1 cellular context compared by ENCODE assay signal in genomic region chr1:67430358-67431155, GRCh38.
TF ChIP-seq lines count a peak whose summit lies in the region.

TSS of gene SERBP1 (minus strand) at chr1:67430402. CDS start at chr1:67430300, 102 bp downstream.

TF ChIP-seq in HCT116, 20 proteins besides CTCF, POLR2A, EP300 and RAD21 (continued from another document):
- TF ChIP-seq TCF7L2 (IDR thresholded peaks at IDR 0.05; ENCODE audit: borderline replicate concordance, extremely low read depth, insufficient read depth, insufficient read length) (peak; percentile 36), EZH2phosphoT487 (IDR thresholded peaks at IDR 0.05; ENCODE audit: borderline replicate concordance) (no peak), SP1 (IDR thresholded peaks at IDR 0.05; ENCODE audit: low read depth) (peak; percentile 53), SIN3A (IDR thresholded peaks at IDR 0.05; ENCODE audit: low read depth) (peak; percentile 87), ZFX (IDR thresholded peaks at IDR 0.05) (no peak), CEBPB (IDR thresholded peaks at IDR 0.05; ENCODE audit: low read depth) (no peak), JUND (IDR thresholded peaks at IDR 0.05) (no peak), ELF1 (IDR thresholded peaks at IDR 0.05; ENCODE audit: borderline replicate concordance, low read depth) (peak; percentile 57), YY1 (IDR thresholded peaks at IDR 0.05; ENCODE audit: extremely low read depth, insufficient replicate concordance, low read depth, low read length) (peak; percentile 96), SRF (IDR thresholded peaks at IDR 0.05; ENCODE audit: low read depth) (peak; percentile 11; the same call in 1 of the 2 replicates)
